7 cellular contexts compared by ENCODE assay signal in genomic region chr2:210617732-210618330, GRCh38.
DNase-seq lines count a peak whose midpoint lies in the region; FAIRE-seq and TF ChIP-seq lines count a peak whose summit lies in the region.

No MANE protein-coding gene starts in this region.

- no peak for TF ChIP-seq EP300 in stomach (IDR thresholded peaks at IDR 0.05)

- TF ChIP-seq POLR2A in H54 (IDR thresholded peaks at IDR 0.05; ENCODE audit: low read depth, low read length) (no peak), stomach (IDR thresholded peaks at IDR 0.05) (no peak)

- H3K4me3 ChIP-seq in LNCaP clone FGC (ENCODE audit: low read depth, low read length) (no peak overlapping the region), stomach (no peak overlapping the region)

- intact Hi-C loops in stomach (cut with DNase I; ENCODE audit: low total_unique reads), result no loop called here

- no peaks in the 10 kb centered on the region for H3K27me3 ChIP-seq in stomach

- no peak overlapping the region for H3K27ac ChIP-seq in stomach

- TF ChIP-seq CTCF in GM10266 (IDR thresholded peaks at IDR 0.05; ENCODE audit: control insufficient read depth, insufficient read depth, low read depth, missing control alignments) (peak; percentile 39), LNCaP clone FGC (IDR thresholded peaks at IDR 0.05; ENCODE audit: control insufficient read depth, extremely low read depth, insufficient read depth) (peak; percentile 64), stomach (IDR thresholded peaks at IDR 0.05) (peak in 4 of 7 experiments; percentile 13 to 50 (median 23))

- peak; percentile 26 for DNase-seq in GM10266 (ENCODE audit: extremely low spot score)
- DNase-seq in H54 (ENCODE audit: insufficient read length, low spot score), result peak; percentile 2
- peak; percentile 2 for DNase-seq in LNCaP clone FGC (ENCODE audit: low read depth)
- peak; percentile 42 for DNase-seq in RPMI7951 (ENCODE audit: low read depth)
- DNase-seq in fibroblast of the conjunctiva (ENCODE audit: low read depth), result peak; percentile 27
- no peak for DNase-seq in stomach
- no peak for DNase-seq in stimulated activated CD4-positive, alpha-beta T cell treated with anti-CD3 and anti-CD28 coated beads, Interleukin-4, amount 100 ng/mL, for 24 hours

- no peaks in the 10 kb centered on the region for H3K9me3 ChIP-seq in stomach

- H3K36me3 ChIP-seq in stomach, result no peaks in the 10 kb centered on the region

- FAIRE-seq in H54 (lab: Jason Lieb, UNC), result peak; percentile 20

- no peaks in the 10 kb centered on the region for H3K4me1 ChIP-seq in stomach

- 20 to 31% (median 22%) methylated on average over 3 of the region's 3 CpGs for WGBS in stomach, 5 donors

Comparison
In these comparisons a context has a peak if more than half of its experiments do, and no peak if none do; other contexts are left out.
1. DNase-seq: peak in GM10266 (single experiment), H54 (single experiment), LNCaP clone FGC (single experiment), RPMI7951 (single experiment) and fibroblast of the conjunctiva (single experiment); none in stomach (single experiment) and stimulated activated CD4-positive, alpha-beta T cell treated with anti-CD3 and anti-CD28 coated beads, Interleukin-4, amount 100 ng/mL, for 24 hours (single experiment).
2. Peak in every context shown above with its lines, with median percentiles within 50 percentile points of each other: CTCF ChIP-seq.